23 cellular contexts compared by ENCODE assay signal in genomic region chr15:82549199-82549665, GRCh38. TPM values are rescaled to one million over a fixed set of nuclear protein-coding genes. Genes with fewer than 3 reads are reported as not detected.
DNase-seq lines count a peak whose midpoint lies in the region; ATAC-seq, FAIRE-seq and TF ChIP-seq lines count a peak whose summit lies in the region.
"Had no signal": no experiment of that assay in that cellular context is flagged by ENCODE, and none has a peak within 500 bp of the region (broad histone marks: within the 10 kb centered on the region; RNA-seq: fewer than 3 reads in every experiment).

No MANE protein-coding gene starts in this region.

- no peaks in the 10 kb centered on the region for H3K36me3 ChIP-seq in GM12878 (ENCODE audit: control insufficient read depth in 2 of 2, insufficient read depth in 2 of 2, low read length in 1 of 2)
- H3K36me3 ChIP-seq: BLaER1 had no signal

- in situ Hi-C loops in GM12878 (cut with MboI), result loop anchor here (10.0 kb wide), 5 partner anchors 194 to 1254 kb away; partner anchors contain the start of genes FSD2 and WHAMM

- no peak for TF ChIP-seq CTCF in GM12878 (IDR thresholded peaks at IDR 0.05 in 2 of 3, conservative IDR thresholded peaks at IDR 0.05 in 1 of 3; ENCODE audit: control insufficient read depth in 2 of 3, extremely low read depth in 1 of 3, insufficient read depth in 1 of 3, low read depth in 3 of 3, low read length in 3 of 3)

- SMC1A ChIA-PET in GM12878 (lab: Charles Lee; ENCODE audit: uncharacterized antibody, unreplicated experiment), result no interaction called here

- H3K9ac ChIP-seq in GM12878 (ENCODE audit: control insufficient read depth, insufficient read depth, low read length), result no peak overlapping the region
- H3K9ac ChIP-seq: BLaER1, GM23248 had no signal

- RAD21 ChIA-PET in GM12878 (lab: Charles Lee; ENCODE audit: unreplicated experiment), result no interaction called here

- no peak overlapping the region for H3K4me3 Mint-ChIP-seq in activated CD8-positive, alpha-beta memory T cell treated with anti-CD3 and anti-CD28 coated beads, Interleukin-2, amount 10 ng/mL, durations not matched to agents 7 days and 5 days
- no peak overlapping the region for H3K4me3 Mint-ChIP-seq in stimulated activated naive B cell treated with anti-CD40 and anti-IgM and Interleukin-4, amounts not matched to agents 10 μg/mL and 1 μg/mL and 100 μg/mL, for 72 hours
- H3K4me3 Mint-ChIP-seq: B cell; CD4-positive, CD25-positive, alpha-beta regulatory T cell; CD8-positive, alpha-beta T cell had no signal

- H3K79me2 ChIP-seq in GM12878 (ENCODE audit: control insufficient read depth, insufficient read depth, low read length), result no peaks in the 10 kb centered on the region

- H3K4me1 Mint-ChIP-seq in activated CD8-positive, alpha-beta memory T cell treated with anti-CD3 and anti-CD28 coated beads, Interleukin-2, amount 10 ng/mL, durations not matched to agents 7 days and 5 days, result peaks cover 4% of the 10 kb centered on the region
- peaks cover 30 to 38% of the 10 kb centered on the region in 2 donors for H3K4me1 Mint-ChIP-seq in stimulated activated naive B cell treated with anti-CD40 and anti-IgM and Interleukin-4, amounts not matched to agents 10 μg/mL and 1 μg/mL and 100 μg/mL, for 72 hours
- H3K4me1 Mint-ChIP-seq: CD4-positive, CD25-positive, alpha-beta regulatory T cell had no signal

- POLR2A ChIA-PET in GM12878 (lab: Charles Lee), result no interaction called here

- H3K4me2 ChIP-seq in GM12878 (ENCODE audit: control insufficient read depth, insufficient read depth), result no peak overlapping the region
- H3K4me2 ChIP-seq: BLaER1 had no signal

- intact Hi-C loops in GM12878 (cut with micrococcal nuclease; ENCODE audit: unreplicated experiment), result no loop called here

- no peaks in the 10 kb centered on the region for H3K36me3 Mint-ChIP-seq in activated CD8-positive, alpha-beta memory T cell treated with anti-CD3 and anti-CD28 coated beads, Interleukin-2, amount 10 ng/mL, durations not matched to agents 7 days and 5 days
- no peaks in the 10 kb centered on the region for H3K36me3 Mint-ChIP-seq in stimulated activated naive B cell treated with anti-CD40 and anti-IgM and Interleukin-4, amounts not matched to agents 10 μg/mL and 1 μg/mL and 100 μg/mL, for 72 hours
- H3K36me3 Mint-ChIP-seq: CD4-positive, CD25-positive, alpha-beta regulatory T cell had no signal

- no peak overlapping the region for H3K4me3 ChIP-seq in GM12878
- H3K4me3 ChIP-seq: BLaER1, GM23248 had no signal

- no peaks in the 10 kb centered on the region for H3K27me3 ChIP-seq in GM12878 (replicated peaks in 1 of 2; ENCODE audit: control insufficient read depth in 2 of 2, insufficient read depth in 2 of 2, low read length in 1 of 2)
- H3K27me3 ChIP-seq: BLaER1 had no signal

- TF ChIP-seq RAD21 in GM12878 (IDR thresholded peaks at IDR 0.05; ENCODE audit: insufficient read depth, low read depth, low read length), result no peak

- no peak for TF ChIP-seq POLR2A in GM12878 (IDR thresholded peaks at IDR 0.05; ENCODE audit: low read depth, low read length)

- WGBS in GM12878 (ENCODE audit: insufficient coverage, insufficient replicate concordance, low lambda C conversion rate, missing lambda C conversion rate), result 74% methylated on average over 9 of the region's 9 CpGs

- peak; percentile 35 for DNase-seq in activated CD8-positive, alpha-beta memory T cell treated with anti-CD3 and anti-CD28 coated beads for 24 hours
- no peak for DNase-seq in activated CD8-positive, alpha-beta memory T cell treated with anti-CD3 and anti-CD28 coated beads, Interleukin-2, amount 10 ng/mL, durations not matched to agents 7 days and 5 days
- DNase-seq in GM12878 (ENCODE audit: low read depth, low spot score) (no peak), islet precursor cell (peak; percentile 28), NCI-H526 treated with DMSO at 0.1 percent for 48 hours (lab: John Stamatoyannopoulos, UW) (no peak)
- DNase-seq in stimulated activated naive B cell treated with anti-CD40 and anti-IgM and Interleukin-4, amounts not matched to agents 10 μg/mL and 1 μg/mL and 100 μg/mL, for 72 hours, result no peak
- DNase-seq: Caco-2; CD4-positive, CD25-positive, alpha-beta regulatory T cell; CD8-positive, alpha-beta T cell; DMS153; DND-41; H7; HCEC 1CT had no signal

- ATAC-seq in activated CD8-positive, alpha-beta memory T cell treated with anti-CD3 and anti-CD28 coated beads, Interleukin-2, amount 10 ng/mL, durations not matched to agents 7 days and 5 days, result no peak
- ATAC-seq in GM12878, result no peak
- peak; percentile 3 to 13 for ATAC-seq in stimulated activated naive B cell treated with anti-CD40 and anti-IgM and Interleukin-4, amounts not matched to agents 10 μg/mL and 1 μg/mL and 100 μg/mL, for 72 hours (replicated peaks)
- no peak for ATAC-seq in GM18907 (IDR thresholded peaks at IDR 0.05; ENCODE audit: unreplicated experiment)
- no peak for ATAC-seq in GM19324 (IDR thresholded peaks at IDR 0.05; ENCODE audit: low FRiP score, unreplicated experiment)
- ATAC-seq: CD8-positive, alpha-beta T cell had no signal

- TF ChIP-seq EP300 in GM12878 (IDR thresholded peaks at IDR 0.05; ENCODE audit: borderline replicate concordance in 1 of 2, control insufficient read depth in 1 of 2, low read depth in 2 of 2, low read length in 2 of 2), result no peak

- BruUV-seq in GM12878 (replicated peaks; lab: Mats Ljungman, UMichigan), result no TSS peak

- H3K27me3 Mint-ChIP-seq in activated CD8-positive, alpha-beta memory T cell treated with anti-CD3 and anti-CD28 coated beads, Interleukin-2, amount 10 ng/mL, durations not matched to agents 7 days and 5 days, result peaks cover 28% of the 10 kb centered on the region
- peaks cover 36 to 55% of the 10 kb centered on the region in 2 donors for H3K27me3 Mint-ChIP-seq in stimulated activated naive B cell treated with anti-CD40 and anti-IgM and Interleukin-4, amounts not matched to agents 10 μg/mL and 1 μg/mL and 100 μg/mL, for 72 hours

- H3K4me1 ChIP-seq in GM12878 (ENCODE audit: control insufficient read depth, insufficient read depth, low read length), result peaks cover 21% of the 10 kb centered on the region
- H3K4me1 ChIP-seq: BLaER1, Caco-2 had no signal

- no peaks in the 10 kb centered on the region for H4K20me1 ChIP-seq in GM12878 (ENCODE audit: control insufficient read depth, insufficient read depth)
- H4K20me1 ChIP-seq: BLaER1 had no signal

- no peaks in the 10 kb centered on the region for H3K9me3 Mint-ChIP-seq in activated CD8-positive, alpha-beta memory T cell treated with anti-CD3 and anti-CD28 coated beads, Interleukin-2, amount 10 ng/mL, durations not matched to agents 7 days and 5 days (ENCODE audit: low read depth)
- H3K9me3 Mint-ChIP-seq in stimulated activated naive B cell treated with anti-CD40 and anti-IgM and Interleukin-4, amounts not matched to agents 10 μg/mL and 1 μg/mL and 100 μg/mL, for 72 hours, result no peaks in the 10 kb centered on the region
- H3K9me3 Mint-ChIP-seq: CD4-positive, CD25-positive, alpha-beta regulatory T cell; CD8-positive, alpha-beta T cell had no signal

- no peak overlapping the region for H3K27ac Mint-ChIP-seq in activated CD8-positive, alpha-beta memory T cell treated with anti-CD3 and anti-CD28 coated beads, Interleukin-2, amount 10 ng/mL, durations not matched to agents 7 days and 5 days
- H3K27ac Mint-ChIP-seq in stimulated activated naive B cell treated with anti-CD40 and anti-IgM and Interleukin-4, amounts not matched to agents 10 μg/mL and 1 μg/mL and 100 μg/mL, for 72 hours, result no peak overlapping the region
- H3K27ac Mint-ChIP-seq: B cell; CD4-positive, CD25-positive, alpha-beta regulatory T cell; CD8-positive, alpha-beta T cell had no signal

- CTCF ChIA-PET in activated CD8-positive, alpha-beta memory T cell treated with anti-CD3 and anti-CD28 coated beads, Interleukin-2, amount 10 ng/mL, durations not matched to agents 7 days and 5 days (lab: Charles Lee), result interaction anchor here (0.8 to 1.3 kb wide), 3 partner anchors 8 to 18 kb away, joined by 3 to 4 read pairs (median 3); partner anchors contain the start of gene RPS17
- CTCF ChIA-PET in GM12878 (lab: Yijun Ruan, JAX), result interaction anchor here (0.6 to 0.9 kb wide), 2 partner anchors 9 to 1940 kb away, joined by 3 to 4 read pairs; partner anchors contain the start of gene RPS17

- H2AFZ ChIP-seq in GM12878 (ENCODE audit: control insufficient read depth, low read depth, low read length), result no peak overlapping the region
- H2AFZ ChIP-seq: GM23248 had no signal

- no peaks in the 10 kb centered on the region for H3K9me3 ChIP-seq in GM12878 (replicated peaks; ENCODE audit: control insufficient read depth, insufficient read depth, low read length)
- H3K9me3 ChIP-seq: BLaER1, Caco-2 had no signal

- no peak overlapping the region for H3K27ac ChIP-seq in GM12878 (ENCODE audit: control insufficient read depth, insufficient read depth)
- H3K27ac ChIP-seq: 22Rv1, BLaER1, C4-2B, GM23248 had no signal

- FAIRE-seq in GM12878 (lab: Jason Lieb, UNC), result no peak
- FAIRE-seq: A204.1, G401.6, H1 had no signal

TF ChIP-seq in GM12878, 131 proteins besides CTCF, POLR2A, EP300 and RAD21:
- TF ChIP-seq YY1 (IDR thresholded peaks at IDR 0.05; ENCODE audit: low read depth, low read length), result 0 out of 2 replicates have a peak, but pooled peaks have one; percentile 16
- TF ChIP-seq ZSCAN29 (IDR thresholded peaks at IDR 0.05), result no peak

RNA-seq across cellular contexts. Expression of gene RPS17, which starts 9.0 kb away (rescaled TPM):
- total RNA-seq in activated CD8-positive, alpha-beta memory T cell treated with anti-CD3 and anti-CD28 coated beads, Interleukin-2, amount 10 ng/mL, durations not matched to agents 7 days and 5 days, result 1,000 to 10,000 TPM; 1,238 to 1,479 TPM
- total RNA-seq in GM12878 (2013; cell fraction: nucleolus; rRNA removed), result 481 and 582 TPM in 2 replicates
- 5,088 and 5,187 TPM in 2 replicates for total RNA-seq in GM12878 (2014; rRNA removed)
- 7,557 and 7,879 TPM in 2 replicates for total RNA-seq in GM12878 (2014; rRNA removed; fragmentation: Illumina TruSeq; extraction: Trizol)
- total RNA-seq in GM12878 (2021), result 2,781 and 2,861 TPM in 2 replicates
- polyA plus RNA-seq in GM12878 (2011; ENCODE audit: low read depth), result 17,491 TPM
- polyA plus RNA-seq in GM12878 (2011; rRNA removed), result 5,480 and 5,843 TPM in 2 replicates
- polyA plus RNA-seq in GM12878 (2011; cell fraction: cytosol; rRNA removed), result 5,210 and 5,386 TPM in 2 replicates
- polyA plus RNA-seq in GM12878 (2011; cell fraction: nucleus; rRNA removed), result 1,504 and 1,515 TPM in 2 replicates
- polyA plus RNA-seq in GM12878 (2012), result 6,753 and 7,585 TPM in 2 replicates
- polyA plus RNA-seq in GM12878 (2014; fragmentation: Illumina TruSeq; extraction: Trizol), result 3,851 and 4,093 TPM in 2 replicates
- polyA plus RNA-seq in GM12878 (2014; fragmentation: Nextera tagmentation; extraction: Ambion mirVana), result 1,000 to 10,000 TPM; 2,736 to 3,665 TPM
- polyA plus RNA-seq in GM12878 (2014; rRNA removed), result 7,788 and 7,871 TPM in 2 replicates
- polyA plus RNA-seq in GM12878 (2016; fragmentation: Nextera tagmentation; extraction: Ambion mirVana), result 1,000 to 10,000 TPM; 1,223 to 1,264 TPM
- polyA minus RNA-seq in GM12878 (2011; rRNA and poly(A)+ RNA removed), result 1,047 and 1,094 TPM in 2 replicates
- 683 and 745 TPM in 2 replicates for polyA minus RNA-seq in GM12878 (2011; cell fraction: cytosol; rRNA and poly(A)+ RNA removed)
- 264 and 438 TPM in 2 replicates for polyA minus RNA-seq in GM12878 (2011; cell fraction: nucleus; rRNA and poly(A)+ RNA removed)

Comparison
In these comparisons a context has a peak if more than half of its experiments do, and no peak if none do; other contexts are left out.
1. DNase-seq: peak in activated CD8-positive, alpha-beta memory T cell treated with anti-CD3 and anti-CD28 coated beads for 24 hours (single experiment) and islet precursor cell (single experiment); none in activated CD8-positive, alpha-beta memory T cell treated with anti-CD3 and anti-CD28 coated beads, Interleukin-2, amount 10 ng/mL, durations not matched to agents 7 days and 5 days (single experiment), GM12878 (single experiment), stimulated activated naive B cell treated with anti-CD40 and anti-IgM and Interleukin-4, amounts not matched to agents 10 μg/mL and 1 μg/mL and 100 μg/mL, for 72 hours (single experiment) and NCI-H526 treated with DMSO at 0.1 percent for 48 hours (single experiment).
2. ATAC-seq: peak in stimulated activated naive B cell treated with anti-CD40 and anti-IgM and Interleukin-4, amounts not matched to agents 10 μg/mL and 1 μg/mL and 100 μg/mL, for 72 hours (2 of 2); none in activated CD8-positive, alpha-beta memory T cell treated with anti-CD3 and anti-CD28 coated beads, Interleukin-2, amount 10 ng/mL, durations not matched to agents 7 days and 5 days (single experiment), GM12878 (single experiment), GM18907 (single experiment) and GM19324 (single experiment).